ENCODE assay signal across 8 cellular contexts in genomic region chr17:18625509-18626104, GRCh38. TPM values are rescaled to one million over a fixed set of nuclear protein-coding genes. Genes with fewer than 3 reads are reported as not detected.
DNase-seq lines count a peak whose midpoint lies in the region; ATAC-seq and TF ChIP-seq lines count a peak whose summit lies in the region.
"Not testable (repeated sequence)": the region's sequence is repeated elsewhere in the genome, so short reads cannot be mapped to it uniquely, and the experiment has no call there.

No MANE protein-coding gene starts in this region.

- H3K4me3 Mint-ChIP-seq in activated T-cell treated with anti-CD3 and anti-CD28 coated beads, Interleukin-2, amount 50 U/mL, for 4 hours, result peak overlapping the region; percentile 87
- H3K4me3 Mint-ChIP-seq in mesothelial cell of epicardium, result not testable (repeated sequence)

- H3K36me3 Mint-ChIP-seq in activated T-cell treated with anti-CD3 and anti-CD28 coated beads, Interleukin-2, amount 50 U/mL, for 4 hours (ENCODE audit: insufficient read depth); mesothelial cell of epicardium: not testable (repeated sequence)

- in situ Hi-C loops in KBM-7 (cut with MboI; ENCODE audit: low pct_unique_long_range_greater_than_20kb, low sequenced_read_pairs), result not testable (repeated sequence)

- H3K27ac ChIP-seq in epithelial cell of prostate, result not testable (repeated sequence)

- H3K4me1 Mint-ChIP-seq in activated T-cell treated with anti-CD3 and anti-CD28 coated beads, Interleukin-2, amount 50 U/mL, for 4 hours (ENCODE audit: low read depth), result peaks cover 10% of the 10 kb centered on the region
- H3K4me1 Mint-ChIP-seq in mesothelial cell of epicardium, result not testable (repeated sequence)

- H3K27me3 Mint-ChIP-seq in activated T-cell treated with anti-CD3 and anti-CD28 coated beads, Interleukin-2, amount 50 U/mL, for 4 hours (ENCODE audit: low read depth); mesothelial cell of epicardium (ENCODE audit: low read depth): not testable (repeated sequence)

- ATAC-seq in GM21381 (IDR thresholded peaks at IDR 0.05; ENCODE audit: unreplicated experiment), result peak; percentile 92
- ATAC-seq in activated T-cell treated with anti-CD3 and anti-CD28 coated beads, Interleukin-2, amount 50 U/mL, for 4 hours, result peak; percentile 98 to 99

- H3K9me3 Mint-ChIP-seq in activated T-cell treated with anti-CD3 and anti-CD28 coated beads, Interleukin-2, amount 50 U/mL, for 4 hours; mesothelial cell of epicardium: not testable (repeated sequence)

- DNase-seq in CD1c-positive myeloid dendritic cell (ENCODE audit: extremely low spot score), result peak; percentile 88
- peak; percentile 92 for DNase-seq in KBM-7
- peak; percentile 81 for DNase-seq in RPMI8226
- DNase-seq in activated T-cell treated with anti-CD3 and anti-CD28 coated beads, Interleukin-2, amount 50 U/mL, for 4 hours, result peak; percentile 92
- peak; percentile 43 for DNase-seq in epithelial cell of prostate (ENCODE audit: low read depth, low spot score)
- DNase-seq in mesothelial cell of epicardium (ENCODE audit: low spot score in 2 of 2, unreplicated experiment in 2 of 2), result peak in 1 of 2 experiments; percentile 70
- peak; percentile 83 to 94 (median 88) for DNase-seq in stimulated activated CD4-positive, alpha-beta T cell treated with anti-CD3 and anti-CD28 coated beads, TNF-alpha, amount 100 ng/mL, for 1 hour (ENCODE audit: low read depth in 3 of 3, low spot score in 1 of 3)

- TF ChIP-seq CTCF in mesothelial cell of epicardium (IDR thresholded peaks at IDR 0.05; ENCODE audit: unreplicated experiment), result peak; percentile 79

- H3K27ac Mint-ChIP-seq in mesothelial cell of epicardium, result not testable (repeated sequence)

RNA-seq across cellular contexts. Expression of gene TBC1D28, which starts 18.6 kb away (rescaled TPM):
- total RNA-seq in activated T-cell treated with anti-CD3 and anti-CD28 coated beads, Interleukin-2, amount 50 U/mL, for 4 hours, result not detected
- total RNA-seq in mesothelial cell of epicardium, result 0.18 to 0.52 TPM (median 0.45 TPM) in 3 replicates

RNA-seq across cellular contexts. Expression of gene FOXO3B, which starts 56.5 kb away (rescaled TPM):
- 10 to 100 TPM in 1 of 3 donors, 1 to 10 TPM in 2; 6.5 to 11.3 (median 9.4) TPM for total RNA-seq in activated T-cell treated with anti-CD3 and anti-CD28 coated beads, Interleukin-2, amount 50 U/mL, for 4 hours
- 20.4 to 21.3 TPM (median 20.9 TPM) in 3 replicates for total RNA-seq in mesothelial cell of epicardium
